1 cellular context compared by ENCODE assay signal in the genomic region with DNA sequence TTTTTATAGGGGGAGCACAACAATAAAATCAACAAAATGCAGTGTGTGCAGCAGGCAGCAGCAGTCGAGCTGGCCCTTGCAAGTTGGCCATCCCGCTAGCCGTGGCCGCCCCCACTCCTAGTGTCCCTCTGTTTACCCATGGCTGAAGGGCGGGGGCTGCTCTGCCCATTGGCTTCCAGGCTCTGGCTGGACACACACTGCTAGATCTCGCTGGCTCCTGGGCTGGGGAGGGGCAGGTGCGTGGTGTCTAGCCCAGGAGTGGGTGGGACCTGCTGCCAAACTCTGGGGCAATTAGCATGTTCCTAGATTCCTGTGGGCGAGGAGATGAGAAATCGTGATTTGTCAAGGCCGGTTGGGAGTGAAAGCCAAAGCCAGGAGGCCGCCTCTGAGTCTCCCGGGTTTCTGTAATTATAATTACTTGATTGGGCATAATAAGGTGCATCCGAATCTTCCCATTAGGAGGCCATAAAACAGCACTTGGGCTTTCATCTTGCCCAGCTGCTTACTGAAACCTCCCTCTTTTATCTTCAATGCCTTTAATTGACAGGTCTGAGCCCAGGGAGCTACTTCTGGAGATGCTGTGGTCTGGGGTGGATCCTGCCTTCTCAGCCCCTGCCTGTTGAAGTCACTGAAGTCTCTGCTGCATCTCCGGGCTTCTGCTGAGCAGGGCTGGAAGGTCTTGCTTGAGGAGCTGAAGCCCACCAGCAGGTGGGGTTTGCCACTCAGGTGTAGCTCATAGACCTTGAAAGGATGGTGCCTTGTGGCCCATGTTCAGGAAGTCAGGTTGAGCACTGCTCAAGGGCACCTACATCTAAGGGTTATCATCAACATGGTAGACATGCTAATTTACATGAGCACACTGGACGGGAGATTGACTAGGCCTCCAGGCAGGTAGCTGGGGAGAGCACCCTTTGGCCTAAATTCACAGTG.
TF ChIP-seq lines count a peak whose summit lies in the region.

No MANE protein-coding gene starts in this region.

TF ChIP-seq in IMR-90, 13 proteins besides CTCF, POLR2A, EP300 and RAD21 (continued from another document):
- no peak for TF ChIP-seq RCOR1 (IDR thresholded peaks at IDR 0.05; ENCODE audit: insufficient replicate concordance, low read length)
- no peak for TF ChIP-seq BHLHE40 (IDR thresholded peaks at IDR 0.05; ENCODE audit: low read depth, low read length)
- TF ChIP-seq NFE2L2 (IDR thresholded peaks at IDR 0.05; ENCODE audit: low read depth, low read length) = no peak
- TF ChIP-seq SMC3 (IDR thresholded peaks at IDR 0.05; ENCODE audit: low read depth, low read length) = no peak
- TF ChIP-seq, protein P1, sequence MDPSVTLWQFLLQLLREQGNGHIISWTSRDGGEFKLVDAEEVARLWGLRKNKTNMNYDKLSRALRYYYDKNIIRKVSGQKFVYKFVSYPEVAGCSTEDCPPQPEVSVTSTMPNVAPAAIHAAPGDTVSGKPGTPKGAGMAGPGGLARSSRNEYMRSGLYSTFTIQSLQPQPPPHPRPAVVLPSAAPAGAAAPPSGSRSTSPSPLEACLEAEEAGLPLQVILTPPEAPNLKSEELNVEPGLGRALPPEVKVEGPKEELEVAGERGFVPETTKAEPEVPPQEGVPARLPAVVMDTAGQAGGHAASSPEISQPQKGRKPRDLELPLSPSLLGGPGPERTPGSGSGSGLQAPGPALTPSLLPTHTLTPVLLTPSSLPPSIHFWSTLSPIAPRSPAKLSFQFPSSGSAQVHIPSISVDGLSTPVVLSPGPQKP (IDR thresholded peaks at IDR 0.05; ENCODE audit: borderline replicate concordance, low read depth, low read length) = no peak
